ENCODE assay signal across 18 cellular contexts in the genomic region with DNA sequence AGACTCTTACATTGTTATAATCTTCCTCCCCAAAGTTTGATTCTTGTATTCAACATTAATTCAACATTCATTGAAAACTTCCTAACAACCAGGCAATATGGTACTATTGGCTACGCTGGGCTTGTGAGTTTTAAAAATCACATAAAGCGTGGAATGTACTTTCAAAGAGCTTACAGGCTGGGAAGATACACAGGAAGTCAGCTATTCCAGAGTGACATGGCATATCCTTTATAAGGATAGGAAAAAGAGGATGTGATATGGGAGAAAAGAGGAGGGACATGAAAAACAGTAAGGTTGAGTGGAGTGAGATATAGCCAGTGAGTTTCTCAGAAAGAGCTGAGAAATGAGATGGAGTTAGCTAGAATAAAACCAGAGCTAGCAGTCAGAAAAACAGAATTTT.
A peak's percentile ranks its signal among the peaks of the same experiment; 100 is the strongest.
DNase-seq lines count a peak whose midpoint lies in the region; ATAC-seq and TF ChIP-seq lines count a peak whose summit lies in the region.
"Had no signal": no experiment of that assay in that cellular context is flagged by ENCODE, and none has a peak within 500 bp of the region (broad histone marks: within the 10 kb centered on the region; RNA-seq: fewer than 3 reads in every experiment).

No MANE protein-coding gene starts in this region.

- H3K9me3 ChIP-seq in left lung: peaks cover 0 to 10% of the 10 kb centered on the region in 2 donors

- peaks cover 41% of the 10 kb centered on the region for H3K36me3 Mint-ChIP-seq in GM23338 (ENCODE audit: low read depth)
- peaks cover 4% of the 10 kb centered on the region for H3K36me3 Mint-ChIP-seq in T-cell
- peaks cover 11% of the 10 kb centered on the region for H3K36me3 Mint-ChIP-seq in stimulated activated effector memory CD8-positive, alpha-beta T cell treated with anti-CD3 and anti-CD28 coated beads, Interleukin-12 subunit alpha, Interleukin-12 subunit beta, amount 100 ng/mL, for 72 hours

- ATAC-seq in GM23338 (no peak), T-cell (replicated peaks in 1 of 4) (no peak), left lung (no peak), omental fat pad (ENCODE audit: low FRiP score) (no peak), GM18907 (IDR thresholded peaks at IDR 0.05; ENCODE audit: unreplicated experiment) (no peak), HG03280 (IDR thresholded peaks at IDR 0.05; ENCODE audit: unreplicated experiment) (no peak)
- ATAC-seq in stimulated activated effector memory CD8-positive, alpha-beta T cell treated with anti-CD3 and anti-CD28 coated beads, Interleukin-12 subunit alpha, Interleukin-12 subunit beta, amount 100 ng/mL, for 72 hours: no peak
- ATAC-seq in stimulated activated naive CD8-positive, alpha-beta T cell treated with anti-CD3 and anti-CD28 coated beads, Interleukin-15, Interleukin-2, amounts not matched to agents 100 U/mL and 50 U/mL, for 24 hours: no peak
- ATAC-seq: stimulated activated naive CD8-positive, alpha-beta T cell treated with anti-CD3 and anti-CD28 coated beads, Interleukin-15, amount 100 ng/mL, for 72 hours had no signal

- peaks cover 46% of the 10 kb centered on the region for H3K4me1 Mint-ChIP-seq in GM23338
- H3K4me1 Mint-ChIP-seq in T-cell: peaks cover 36 to 38% (median 36%) of the 10 kb centered on the region in 3 donors
- peaks cover 24% of the 10 kb centered on the region for H3K4me1 Mint-ChIP-seq in stimulated activated effector memory CD8-positive, alpha-beta T cell treated with anti-CD3 and anti-CD28 coated beads, Interleukin-12 subunit alpha, Interleukin-12 subunit beta, amount 100 ng/mL, for 72 hours

- no peaks in the 10 kb centered on the region for H4K20me1 ChIP-seq in GM23338 (replicated peaks; ENCODE audit: insufficient read depth)
- H4K20me1 ChIP-seq: BLaER1 treated with 17β-estradiol and CSF1 and Interleukin-3, amounts not matched to agents 10 nM and 100 nM had no signal

- H3K4me1 ChIP-seq in GM23338 (ENCODE audit: insufficient read depth): peaks cover 32% of the 10 kb centered on the region
- peaks cover 17 to 69% of the 10 kb centered on the region in 2 donors for H3K4me1 ChIP-seq in left lung

- TF ChIP-seq CTCF in GM23338 (conservative IDR thresholded peaks at IDR 0.05; ENCODE audit: low read depth in 2 of 2) (no peak), left lung (IDR thresholded peaks at IDR 0.05) (no peak), omental fat pad (IDR thresholded peaks at IDR 0.05) (no peak)

- H3K4me3 Mint-ChIP-seq in GM23338 (peak overlapping the region; percentile 5; the same call in 1 of the 3 replicates), T-cell (no peak overlapping the region)
- no peak overlapping the region for H3K4me3 Mint-ChIP-seq in stimulated activated effector memory CD8-positive, alpha-beta T cell treated with anti-CD3 and anti-CD28 coated beads, Interleukin-12 subunit alpha, Interleukin-12 subunit beta, amount 100 ng/mL, for 72 hours
- H3K4me3 Mint-ChIP-seq: activated CD4-positive, alpha-beta T cell treated with anti-CD3 and anti-CD28 coated beads, Interleukin-2, amount 10 ng/mL, durations not matched to agents 7 days and 5 days; memory B cell; stimulated activated naive CD8-positive, alpha-beta T cell treated with anti-CD3 and anti-CD28 coated beads, Interleukin-15, amount 100 ng/mL, for 72 hours; T-helper 2 cell treated with Interferon-gamma antibody and Interleukin-4, amounts not matched to agents 5 μg/mL and 100 μg/mL, for 36 hours had no signal

- no peaks in the 10 kb centered on the region for H3F3A ChIP-seq in GM23338 (replicated peaks; ENCODE audit: low read depth)

- H3K27ac Mint-ChIP-seq in GM23338 (peak overlapping the region; percentile 64; the same call in 1 of the 2 replicates), T-cell (peak overlapping the region; percentile 7 to 48)
- peak overlapping the region; percentile 5 for H3K27ac Mint-ChIP-seq in stimulated activated effector memory CD8-positive, alpha-beta T cell treated with anti-CD3 and anti-CD28 coated beads, Interleukin-12 subunit alpha, Interleukin-12 subunit beta, amount 100 ng/mL, for 72 hours
- H3K27ac Mint-ChIP-seq: activated CD4-positive, alpha-beta T cell treated with anti-CD3 and anti-CD28 coated beads, Interleukin-2, amount 10 ng/mL, durations not matched to agents 7 days and 5 days; stimulated activated naive CD8-positive, alpha-beta T cell treated with anti-CD3 and anti-CD28 coated beads, Interleukin-15, amount 100 ng/mL, for 72 hours had no signal

- H3K9me3 Mint-ChIP-seq in GM23338 (peaks cover 45% of the 10 kb centered on the region), T-cell (peaks cover 0 to 4% (median 4%) of the 10 kb centered on the region in 3 donors)
- no peaks in the 10 kb centered on the region for H3K9me3 Mint-ChIP-seq in stimulated activated effector memory CD8-positive, alpha-beta T cell treated with anti-CD3 and anti-CD28 coated beads, Interleukin-12 subunit alpha, Interleukin-12 subunit beta, amount 100 ng/mL, for 72 hours

- H3K27me3 ChIP-seq in GM23338 (ENCODE audit: insufficient read depth): no peaks in the 10 kb centered on the region
- H3K27me3 ChIP-seq in left lung: no peaks in the 10 kb centered on the region
- H3K27me3 ChIP-seq: BLaER1 treated with 17β-estradiol and CSF1 and Interleukin-3, amounts not matched to agents 10 nM and 100 nM had no signal

- CTCF ChIA-PET in T-cell (lab: Charles Lee): interaction anchor here (0.5 to 1.3 kb wide), 4 partner anchors 23 to 951 kb away, joined by 3 read pairs; a partner anchor contains a TSS

- H3K27ac ChIP-seq in GM23338 (ENCODE audit: low read depth) (0 out of 2 replicates have a peak overlapping the region, but pooled peaks have one; percentile 7), left lung (peak overlapping the region; percentile 50 to 92)

- H3K4me2 ChIP-seq in GM23338: peak overlapping the region; percentile 76; the same call in 1 of the 2 replicates

- H3K27me3 Mint-ChIP-seq in GM23338 (ENCODE audit: insufficient read depth, low read depth, poor library complexity) (peaks cover 36% of the 10 kb centered on the region), T-cell (no peaks in the 10 kb centered on the region)
- H3K27me3 Mint-ChIP-seq: activated CD4-positive, alpha-beta T cell treated with anti-CD3 and anti-CD28 coated beads, Interleukin-2, amount 10 ng/mL, durations not matched to agents 7 days and 5 days; memory B cell; stimulated activated naive CD8-positive, alpha-beta T cell treated with anti-CD3 and anti-CD28 coated beads, Interleukin-15, amount 100 ng/mL, for 72 hours had no signal

- intact Hi-C loops in left lung (cut with DNase I): no loop called here

- H3K9me2 ChIP-seq in GM23338 (ENCODE audit: insufficient read depth): no peaks in the 10 kb centered on the region

- POLR2A ChIA-PET in T-cell (lab: Charles Lee): no interaction called here

- no peak for DNase-seq in GM23338 (ENCODE audit: low spot score)
- no peak for DNase-seq in T-cell
- DNase-seq in left lung: no peak
- DNase-seq in stimulated activated effector memory CD8-positive, alpha-beta T cell treated with anti-CD3 and anti-CD28 coated beads, Interleukin-12 subunit alpha, Interleukin-12 subunit beta, amount 100 ng/mL, for 72 hours (ENCODE audit: low spot score in 2 of 2): no peak
- DNase-seq in stimulated activated naive CD8-positive, alpha-beta T cell treated with anti-CD3 and anti-CD28 coated beads, Interleukin-15, Interleukin-2, amounts not matched to agents 100 U/mL and 50 U/mL, for 24 hours: no peak
- no peak for DNase-seq in omental fat pad (ENCODE audit: low spot score)
- DNase-seq: activated CD4-positive, alpha-beta T cell treated with anti-CD3 and anti-CD28 coated beads, Interleukin-2, amount 10 ng/mL, durations not matched to agents 7 days and 5 days; amniotic stem cell; HCEC 1CT; MV-4-11; NCI-H2081 treated with DMSO at 0.1 percent for 48 hours; NCI-H69; stimulated activated naive CD8-positive, alpha-beta T cell treated with anti-CD3 and anti-CD28 coated beads, Interleukin-15, amount 100 ng/mL, for 72 hours had no signal

- H2AFZ ChIP-seq in GM23338: no peak overlapping the region; the same call in 1 of the 2 replicates

- H3K4me3 ChIP-seq in GM23338: no peak overlapping the region
- H3K4me3 ChIP-seq in left lung: no peak overlapping the region

- no peaks in the 10 kb centered on the region for H3K79me2 ChIP-seq in GM23338 (replicated peaks; ENCODE audit: insufficient read depth)

- H3K36me3 ChIP-seq in GM23338 (ENCODE audit: insufficient read depth) (no peaks in the 10 kb centered on the region), left lung (no peaks in the 10 kb centered on the region)

Comparison
In these comparisons a context has a peak if more than half of its experiments do, and no peak if none do; other contexts are left out.
1. H3K27ac Mint-ChIP-seq: peak in every context shown above with its lines; median percentile 64 in GM23338; 28 in T-cell; 5 in stimulated activated effector memory CD8-positive, alpha-beta T cell treated with anti-CD3 and anti-CD28 coated beads, Interleukin-12 subunit alpha, Interleukin-12 subunit beta, amount 100 ng/mL, for 72 hours.